In the genomic region with DNA sequence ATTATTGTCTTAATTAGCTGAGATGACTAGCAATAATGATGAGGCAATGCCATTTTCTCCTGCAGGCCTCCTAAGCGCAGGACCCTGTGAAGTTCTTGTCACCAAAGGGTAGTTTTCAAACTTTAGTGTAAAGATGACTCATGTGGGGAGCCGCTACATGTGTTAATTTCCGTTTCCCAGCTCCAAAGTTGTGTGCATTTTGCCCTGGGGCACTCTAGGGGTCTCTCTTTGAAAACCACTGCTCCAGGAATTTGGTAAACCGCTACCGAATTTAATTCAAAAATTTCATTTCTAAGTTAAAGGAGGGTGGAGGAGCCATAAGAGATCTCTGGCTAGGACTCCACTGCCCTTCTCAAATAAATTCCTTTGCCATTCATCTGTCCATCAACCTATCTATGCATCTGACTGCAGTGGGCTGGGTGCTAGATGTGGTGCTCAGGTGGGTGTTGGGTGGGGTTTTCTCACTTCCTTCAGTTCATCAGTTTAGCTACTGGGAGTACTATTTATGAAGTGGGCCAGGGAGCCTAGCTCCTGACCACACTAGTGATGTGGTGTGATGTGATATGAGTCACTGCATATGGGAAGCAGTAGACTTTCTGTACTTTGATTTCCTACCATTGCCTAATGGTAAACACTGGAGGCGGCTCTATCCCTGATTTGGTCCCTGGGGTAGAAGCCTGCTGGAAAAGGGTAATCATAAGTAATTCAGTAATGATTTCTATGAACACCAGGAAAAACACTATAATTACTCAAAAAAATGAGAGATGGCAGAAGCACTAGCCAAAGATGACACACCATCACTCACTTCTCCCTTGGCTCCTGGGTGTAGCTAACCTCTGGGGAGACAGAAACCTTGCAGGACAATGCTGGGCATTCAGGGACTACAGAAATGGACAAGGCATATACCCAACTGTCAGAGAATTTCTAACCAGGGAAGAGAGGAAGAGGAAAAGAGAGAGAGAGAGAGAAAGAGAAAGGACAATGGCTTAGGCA, we compare ENCODE assay signal across 9 cellular contexts. TPM values are rescaled to one million over a fixed set of nuclear protein-coding genes. Genes with fewer than 3 reads are reported as not detected.
DNase-seq lines count a peak whose midpoint lies in the region; ATAC-seq, FAIRE-seq and TF ChIP-seq lines count a peak whose summit lies in the region.
"Had no signal": no experiment of that assay in that cellular context is flagged by ENCODE, and none has a peak within 500 bp of the region (broad histone marks: within the 10 kb centered on the region; RNA-seq: fewer than 3 reads in every experiment).

No MANE protein-coding gene starts in this region.

- H3K27ac Mint-ChIP-seq in CD4-positive, alpha-beta memory T cell: peak overlapping the region in 2 of 7 donors; percentile 17 to 99
- H3K27ac Mint-ChIP-seq: activated naive CD8-positive, alpha-beta T cell had no signal

- TF ChIP-seq CTCF in astrocyte of the cerebellum (IDR thresholded peaks at IDR 0.05; ENCODE audit: low read depth, low read length, missing control alignments): peak; percentile 7
- peak; percentile 22 for TF ChIP-seq CTCF in retinal pigment epithelial cell (conservative IDR thresholded peaks at IDR 0.05; ENCODE audit: low read depth, low read length)
- no peak for TF ChIP-seq CTCF in heart right ventricle (IDR thresholded peaks at IDR 0.05)

- peaks cover 8 to 33% (median 12%) of the 10 kb centered on the region in 4 donors for H3K4me1 Mint-ChIP-seq in CD4-positive, alpha-beta memory T cell

- H3K27me3 ChIP-seq in heart right ventricle: peaks cover 0 to 3% (median 0%) of the 10 kb centered on the region in 7 donors
- H3K27me3 ChIP-seq in CD4-positive, alpha-beta memory T cell (ENCODE audit: insufficient read depth, low read length): no peaks in the 10 kb centered on the region

- H3K27ac ChIP-seq in heart right ventricle: no peak overlapping the region
- no peak overlapping the region for H3K27ac ChIP-seq in CD4-positive, alpha-beta memory T cell (ENCODE audit: low read depth, low read length)

- POLR2A ChIA-PET in CD4-positive, alpha-beta memory T cell (lab: Charles Lee; ENCODE audit: partially characterized antibody): no interaction called here

- peak; percentile 35 for FAIRE-seq in GM19239 (lab: Jason Lieb, UNC)

- 85 to 89% methylated on average over 6 of the region's 6 CpGs for WGBS in heart right ventricle, 2 donors

- CTCF ChIA-PET in CD4-positive, alpha-beta memory T cell (lab: Charles Lee; ENCODE audit: partially characterized antibody): no interaction called here

- H3K9me3 Mint-ChIP-seq in CD4-positive, alpha-beta memory T cell: peaks cover 0 to 2% (median 0%) of the 10 kb centered on the region in 8 donors

- H3K4me1 ChIP-seq in heart right ventricle: peaks cover 0 to 46% (median 15%) of the 10 kb centered on the region in 9 donors
- peaks cover 10% of the 10 kb centered on the region for H3K4me1 ChIP-seq in CD4-positive, alpha-beta memory T cell (ENCODE audit: insufficient read depth, low read length)

- H3K9me3 ChIP-seq in heart right ventricle: no peaks in the 10 kb centered on the region
- no peaks in the 10 kb centered on the region for H3K9me3 ChIP-seq in CD4-positive, alpha-beta memory T cell (ENCODE audit: control insufficient read depth in 1 of 2, low read length in 2 of 2)

- DNase-seq in ACHN (peak; percentile 62), GM19239 (ENCODE audit: insufficient read length, low spot score) (no peak), HPDE6-E6E7 (ENCODE audit: extremely low spot score) (peak; percentile 62), astrocyte of the cerebellum (ENCODE audit: low read depth) (no peak), retinal pigment epithelial cell (ENCODE audit: low read depth) (no peak), heart right ventricle (no peak), inferior parietal cortex (ENCODE audit: extremely low spot score) (no peak)
- DNase-seq in CD4-positive, alpha-beta memory T cell: no peak

- peaks cover 24 to 28% of the 10 kb centered on the region in 2 donors for H3K27me3 Mint-ChIP-seq in CD4-positive, alpha-beta memory T cell

- H3K4me3 ChIP-seq in astrocyte of the cerebellum (ENCODE audit: low read depth, low read length) (no peak overlapping the region), retinal pigment epithelial cell (ENCODE audit: low read length) (no peak overlapping the region), heart right ventricle (no peak overlapping the region)
- no peak overlapping the region for H3K4me3 ChIP-seq in CD4-positive, alpha-beta memory T cell (ENCODE audit: low read length in 2 of 2)

- ATAC-seq in heart right ventricle: no peak

- in situ Hi-C loops in ACHN (cut with HindIII; ENCODE audit: low pct_ligation_motif_present, low pct_unique_long_range_greater_than_20kb, low sequenced_read_pairs): no loop called here
- in situ Hi-C loops in astrocyte of the cerebellum (cut with HindIII; ENCODE audit: low sequenced_read_pairs): no loop called here

- intact Hi-C loops in heart right ventricle (cut with DNase I): loop anchor here in 3 of 10 donors (10.0 kb wide), 2 partner anchors 163 to 273 kb away; a partner anchor contains a TSS
- intact Hi-C loops in CD4-positive, alpha-beta memory T cell (cut with micrococcal nuclease): no loop called here

- peak overlapping the region in 1 of 8 donors; percentile 74 for H3K4me3 Mint-ChIP-seq in CD4-positive, alpha-beta memory T cell
- H3K4me3 Mint-ChIP-seq: activated naive CD8-positive, alpha-beta T cell had no signal

- no peaks in the 10 kb centered on the region for H3K36me3 ChIP-seq in heart right ventricle
- no peaks in the 10 kb centered on the region for H3K36me3 ChIP-seq in CD4-positive, alpha-beta memory T cell (ENCODE audit: insufficient read depth, low read length)

- H3K36me3 Mint-ChIP-seq in CD4-positive, alpha-beta memory T cell: peaks cover 0 to 4% of the 10 kb centered on the region in 2 donors

RNA-seq across cellular contexts. Expression of a gene that starts 4.0 kb away (rescaled TPM):
- 10 to 100 TPM in 1 of 10 donors, 1 to 10 TPM in 9; 5.9 to 10.3 (median 7.2) TPM for total RNA-seq in heart right ventricle
- 1 to 10 TPM; 2.1 to 4.6 TPM for polyA plus RNA-seq in heart right ventricle
- total RNA-seq in CD4-positive, alpha-beta memory T cell: 10 to 100 TPM; 10.3 to 11.3 TPM
- polyA plus RNA-seq in CD4-positive, alpha-beta memory T cell: under 1 TPM; 0.23 to 0.68 TPM

Comparison
In these comparisons a context has a peak if more than half of its experiments do, and no peak if none do; other contexts are left out.
1. DNase-seq: peak in ACHN (single experiment) and HPDE6-E6E7 (single experiment); none in GM19239 (single experiment), astrocyte of the cerebellum (single experiment), retinal pigment epithelial cell (single experiment), heart right ventricle (0 of 2), CD4-positive, alpha-beta memory T cell (0 of 5) and inferior parietal cortex (single experiment).
2. CTCF ChIP-seq: peak in astrocyte of the cerebellum (single experiment) and retinal pigment epithelial cell (single experiment); none in heart right ventricle (0 of 9).